21 cellular contexts compared by ENCODE assay signal in genomic region chr12:106982229-106982628, GRCh38. TPM values are rescaled to one million over a fixed set of nuclear protein-coding genes. Genes with fewer than 3 reads are reported as not detected.
A peak's percentile ranks its signal among the peaks of the same experiment; 100 is the strongest.
DNase-seq lines count a peak whose midpoint lies in the region; ATAC-seq and TF ChIP-seq lines count a peak whose summit lies in the region.
"Had no signal": no experiment of that assay in that cellular context is flagged by ENCODE, and none has a peak within 500 bp of the region (broad histone marks: within the 10 kb centered on the region; RNA-seq: fewer than 3 reads in every experiment).

No MANE protein-coding gene starts in this region.

- H3K4me1 ChIP-seq in IMR-90 (ENCODE audit: control insufficient read depth, insufficient read depth, low read length) (peaks cover 5% of the 10 kb centered on the region), colonic mucosa (peaks cover 7% of the 10 kb centered on the region)

- H3K27me3 Mint-ChIP-seq in chondrocyte (ENCODE audit: low read depth) (no peaks in the 10 kb centered on the region), nephron (ENCODE audit: low read depth) (no peaks in the 10 kb centered on the region)
- H3K27me3 Mint-ChIP-seq: CD4-positive, alpha-beta T cell had no signal

- no CpG with 5 or more reads among the region's 1 CpG for WGBS in IMR-90 (ENCODE audit: extremely low coverage in 2 of 2, insufficient read length in 1 of 2), 2 experiments

- H2BK20ac ChIP-seq in IMR-90 (ENCODE audit: low read depth, low read length): no peak overlapping the region

- no peak overlapping the region for H2BK5ac ChIP-seq in IMR-90 (ENCODE audit: low read depth, low read length, poor library complexity, severe bottlenecking)

- in situ Hi-C loops in IMR-90 (cut with MboI; ENCODE audit: low sequenced_read_pairs): no loop called here

- peak overlapping the region; percentile 49 for H3K27ac Mint-ChIP-seq in chondrocyte (ENCODE audit: unreplicated experiment)
- peak overlapping the region in 2 of 3 experiments; percentile 41 to 44 for H3K27ac Mint-ChIP-seq in nephron
- H3K27ac Mint-ChIP-seq: CD4-positive, alpha-beta T cell had no signal

- no peak overlapping the region for H3K18ac ChIP-seq in IMR-90 (ENCODE audit: low read depth, low read length)

- no peak overlapping the region for H3K14ac ChIP-seq in IMR-90 (replicated peaks; ENCODE audit: low read depth, low read length)

- dilution Hi-C loops in IMR-90 (cut with HindIII; ENCODE audit: low sequenced_read_pairs, unreplicated experiment): no loop called here

- H3K36me3 ChIP-seq in IMR-90 (ENCODE audit: control insufficient read depth, insufficient read depth, low read length): peaks cover 4% of the 10 kb centered on the region; the same call in 1 of the 2 replicates
- no peaks in the 10 kb centered on the region for H3K36me3 ChIP-seq in colonic mucosa

- H4K5ac ChIP-seq in IMR-90 (ENCODE audit: low read depth, low read length): no peak overlapping the region

- no peak overlapping the region for H2AFZ ChIP-seq in IMR-90 (replicated peaks; ENCODE audit: low read length, poor library complexity)

- no peak for TF ChIP-seq RAD21 in IMR-90 (IDR thresholded peaks at IDR 0.05; ENCODE audit: low read length)

- H3K4me3 ChIP-seq in IMR-90 (ENCODE audit: insufficient read depth, low read depth, low read length) (no peak overlapping the region), colonic mucosa (no peak overlapping the region)
- H3K4me3 ChIP-seq: A549 had no signal

- H3K4me1 Mint-ChIP-seq in chondrocyte (ENCODE audit: low read depth) (peaks cover 64% of the 10 kb centered on the region), nephron (peaks cover 59% of the 10 kb centered on the region)

- no peak overlapping the region for H3K9ac ChIP-seq in IMR-90 (ENCODE audit: low read depth, low read length)
- no peak overlapping the region for H3K9ac ChIP-seq in colonic mucosa (ENCODE audit: low read depth in 2 of 2, low read length in 2 of 2)

- no peak overlapping the region for H3K4me2 ChIP-seq in IMR-90 (ENCODE audit: low read depth, low read length)
- H3K4me2 ChIP-seq: A549 had no signal

- H4K20me1 ChIP-seq in IMR-90 (ENCODE audit: insufficient read depth, low read length): 0 out of 2 replicates have a peak, but pooled peaks cover 7% of the 10 kb centered on the region

- no peak overlapping the region for H3K4me3 Mint-ChIP-seq in chondrocyte (ENCODE audit: unreplicated experiment)
- H3K4me3 Mint-ChIP-seq in nephron: peak overlapping the region in 1 of 3 experiments; percentile 35
- H3K4me3 Mint-ChIP-seq: CD4-positive, alpha-beta T cell had no signal

- no peak overlapping the region for H2AK5ac ChIP-seq in IMR-90 (ENCODE audit: low read depth, low read length)

- H3K36me3 Mint-ChIP-seq in chondrocyte (ENCODE audit: low read depth): peaks cover 17% of the 10 kb centered on the region
- peaks cover 44% of the 10 kb centered on the region for H3K36me3 Mint-ChIP-seq in nephron (ENCODE audit: low read depth)

- TF ChIP-seq CTCF in IMR-90 (conservative IDR thresholded peaks at IDR 0.05; ENCODE audit: low read depth, low read length) (no peak), chondrocyte (IDR thresholded peaks at IDR 0.05) (no peak), nephron (IDR thresholded peaks at IDR 0.05; ENCODE audit: unreplicated experiment in 3 of 3) (no peak), colonic mucosa (IDR thresholded peaks at IDR 0.05) (no peak)

- intact Hi-C loops in IMR-90 (cut with micrococcal nuclease): no loop called here
- intact Hi-C loops in colonic mucosa (cut with DNase I): no loop called here

- no peak for ATAC-seq in IMR-90 (ENCODE audit: low read depth)
- ATAC-seq in GM21723 (IDR thresholded peaks at IDR 0.05; ENCODE audit: unreplicated experiment): no peak
- ATAC-seq: A549 had no signal

- no peak overlapping the region for H3K56ac ChIP-seq in IMR-90 (ENCODE audit: extremely low read depth, insufficient read depth, low read length)

- no peaks in the 10 kb centered on the region for H3K27me3 ChIP-seq in IMR-90 (ENCODE audit: control insufficient read depth, insufficient read depth, low read length)
- no peaks in the 10 kb centered on the region for H3K27me3 ChIP-seq in colonic mucosa

- peaks cover 11 to 35% of the 10 kb centered on the region in 2 experiments for H3K79me1 ChIP-seq in IMR-90 (ENCODE audit: low read depth in 1 of 2, low read length in 2 of 2)

- no peak overlapping the region for H3K23ac ChIP-seq in IMR-90 (ENCODE audit: low read depth, low read length)

- CTCF ChIA-PET in IMR-90 (lab: Yijun Ruan, JAX): no interaction called here

- H3K27ac ChIP-seq in IMR-90 (ENCODE audit: insufficient read depth, low read length) (no peak overlapping the region), colonic mucosa (no peak overlapping the region)
- H3K27ac ChIP-seq: A549 had no signal

- POLR2A ChIA-PET in IMR-90 (lab: Charles Lee; ENCODE audit: unreplicated experiment): no interaction called here

- no TSS peak for BruUV-seq in IMR-90 (replicated peaks; lab: Mats Ljungman, UMichigan)

- H2BK120ac ChIP-seq in IMR-90 (ENCODE audit: low read depth, low read length): no peak overlapping the region

- peak; percentile 34 for DNase-seq in ELR (ENCODE audit: low read depth)
- DNase-seq in IMR-90: peak; percentile 34
- no peak for DNase-seq in chondrocyte (ENCODE audit: low spot score)
- DNase-seq in colonic mucosa: no peak
- no peak for DNase-seq in OCI-M1 (lab: John Stamatoyannopoulos, UW)
- DNase-seq: Calu3; CD4-positive, alpha-beta T cell; DMS53; EL; KG1; MV-4-11; NCI-H1417; NCI-H187 treated with DMSO at 0.1 percent for 48 hours; NCI-H2227 treated with DMSO at 0.1 percent for 48 hours; NCI-H510A treated with DMSO at 0.1 percent for 48 hours; NCI-H774; RPMI8226; SHP77 treated with DMSO at 0.1 percent for 48 hours had no signal

- no peaks in the 10 kb centered on the region for H3K9me3 ChIP-seq in IMR-90 (ENCODE audit: control insufficient read depth, insufficient read depth, low read length)
- H3K9me3 ChIP-seq in colonic mucosa: no peaks in the 10 kb centered on the region
- H3K9me3 ChIP-seq: A549 had no signal

- H3K9me3 Mint-ChIP-seq in chondrocyte (ENCODE audit: low read depth): no peaks in the 10 kb centered on the region
- H3K9me3 Mint-ChIP-seq in nephron: no peaks in the 10 kb centered on the region
- H3K9me3 Mint-ChIP-seq: CD4-positive, alpha-beta T cell had no signal

- H2AK9ac ChIP-seq in IMR-90 (replicated peaks; ENCODE audit: low read depth, low read length, poor library complexity): no peak overlapping the region

- no peak overlapping the region for H4K8ac ChIP-seq in IMR-90 (ENCODE audit: low read depth in 2 of 2, low read length in 2 of 2)

- no peak overlapping the region for H2BK15ac ChIP-seq in IMR-90 (ENCODE audit: low read depth, low read length)

- peaks cover 18% of the 10 kb centered on the region; the same call in 1 of the 2 replicates for H3K9me1 ChIP-seq in IMR-90 (ENCODE audit: insufficient read depth, low read length)

- H4K91ac ChIP-seq in IMR-90 (ENCODE audit: insufficient read depth, low read depth, low read length): no peak overlapping the region

- no peak overlapping the region for H3K4ac ChIP-seq in IMR-90 (ENCODE audit: low read depth, low read length)

- no peak for TF ChIP-seq POLR2A in IMR-90 (IDR thresholded peaks at IDR 0.05; ENCODE audit: low read depth, low read length)

TF ChIP-seq in IMR-90, 13 proteins besides CTCF, POLR2A, EP300 and RAD21 (continues in another document):
- TF ChIP-seq FOS (IDR thresholded peaks at IDR 0.05; ENCODE audit: low read depth, low read length): no peak
- TF ChIP-seq RCOR1 (IDR thresholded peaks at IDR 0.05; ENCODE audit: insufficient replicate concordance, low read length): no peak
- TF ChIP-seq ELK1 (IDR thresholded peaks at IDR 0.05; ENCODE audit: borderline replicate concordance, low read depth, low read length): no peak
- no peak for TF ChIP-seq SMC3 (IDR thresholded peaks at IDR 0.05; ENCODE audit: low read depth, low read length)
- TF ChIP-seq RFX5 (IDR thresholded peaks at IDR 0.05; ENCODE audit: low read depth, low read length): no peak
- no peak for TF ChIP-seq NFE2L2 (IDR thresholded peaks at IDR 0.05; ENCODE audit: low read depth, low read length)
- TF ChIP-seq MXI1 (IDR thresholded peaks at IDR 0.05; ENCODE audit: borderline replicate concordance, low read depth, low read length): no peak
- TF ChIP-seq BHLHE40 (IDR thresholded peaks at IDR 0.05; ENCODE audit: low read depth, low read length): no peak
- no peak for TF ChIP-seq USF2 (IDR thresholded peaks at IDR 0.05; ENCODE audit: low read depth, low read length)
- no peak for TF ChIP-seq CEBPB (IDR thresholded peaks at IDR 0.05; ENCODE audit: low read depth, low read length)
- no peak for TF ChIP-seq MAFK (IDR thresholded peaks at IDR 0.05; ENCODE audit: low read depth, low read length)
- no peak for TF ChIP-seq CHD1 (IDR thresholded peaks at IDR 0.05; ENCODE audit: low read depth, low read length)

RNA-seq across cellular contexts. Expression of gene MTERF2, which starts 4.7 kb away (rescaled TPM):
- 3.0 and 3.3 TPM in 2 replicates for total RNA-seq in IMR-90 (2012; rRNA removed)
- 2.6 and 3.8 TPM in 2 replicates for polyA plus RNA-seq in IMR-90 (2012; rRNA removed)
- 0.56 and 1.6 TPM in 2 replicates for polyA plus RNA-seq in IMR-90 (2012; cell fraction: cytosol; rRNA removed)
- 2.3 and 12.8 TPM in 2 replicates for polyA plus RNA-seq in IMR-90 (2012; cell fraction: nucleus; rRNA removed; ENCODE audit: low replicate concordance)
- total RNA-seq in chondrocyte: 7.0 to 12.3 TPM (median 7.5 TPM) in 3 replicates
- total RNA-seq in colonic mucosa: 10 to 100 TPM in 1 of 2 donors, 1 to 10 TPM in 1; 9.3 to 11.6 TPM

RNA-seq across cellular contexts. Expression of gene TMEM263, which starts 26.5 kb away (rescaled TPM):
- 99.7 and 154 TPM in 2 replicates for total RNA-seq in IMR-90 (2012; rRNA removed)
- 43.1 and 47.9 TPM in 2 replicates for polyA plus RNA-seq in IMR-90 (2012; rRNA removed)
- polyA plus RNA-seq in IMR-90 (2012; cell fraction: cytosol; rRNA removed): 15.0 and 17.6 TPM in 2 replicates
- 7.6 and 59.5 TPM in 2 replicates for polyA plus RNA-seq in IMR-90 (2012; cell fraction: nucleus; rRNA removed; ENCODE audit: low replicate concordance)
- total RNA-seq in chondrocyte: 135 to 172 TPM (median 139 TPM) in 3 replicates
- 10 to 100 TPM; 29.6 to 41.9 TPM for total RNA-seq in colonic mucosa

Comparison
In these comparisons a context has a peak if more than half of its experiments do, and no peak if none do; other contexts are left out.
1. DNase-seq: peak in ELR (single experiment) and IMR-90 (single experiment); none in chondrocyte (single experiment), colonic mucosa (single experiment) and OCI-M1 (single experiment).